ENCODE assay signal across 15 cellular contexts in genomic region chr3:147408180-147409105, GRCh38. TPM values are rescaled to one million over a fixed set of nuclear protein-coding genes. Genes with fewer than 3 reads are reported as not detected.
DNase-seq lines count a peak whose midpoint lies in the region; ATAC-seq, FAIRE-seq and TF ChIP-seq lines count a peak whose summit lies in the region.
"Had no signal": no experiment of that assay in that cellular context is flagged by ENCODE, and none has a peak within 500 bp of the region (broad histone marks: within the 10 kb centered on the region; RNA-seq: fewer than 3 reads in every experiment).

No MANE protein-coding gene starts in this region.

- peaks cover 84% of the 10 kb centered on the region for H3K79me2 ChIP-seq in astrocyte (ENCODE audit: insufficient read depth, low read length)

- FAIRE-seq in astrocyte (lab: Jason Lieb, UNC) = peak; percentile 47
- FAIRE-seq: D721Med had no signal

- H3K4me1 Mint-ChIP-seq in astrocyte (ENCODE audit: low read depth, unreplicated experiment) = peaks cover 4% of the 10 kb centered on the region

- peaks cover 41% of the 10 kb centered on the region for H3K4me1 ChIP-seq in astrocyte (ENCODE audit: insufficient read depth, low read length)

- TF ChIP-seq CTCF in AG04449 (IDR thresholded peaks at IDR 0.05; ENCODE audit: insufficient read depth, low read length, missing control alignments) (no peak), astrocyte (IDR thresholded peaks at IDR 0.05; ENCODE audit: insufficient read depth, low read depth, low read length) (no peak)

- CTCF ChIA-PET in AG04449 (lab: Yijun Ruan, JAX) = no interaction called here

- no peaks in the 10 kb centered on the region for H3K36me3 Mint-ChIP-seq in astrocyte (ENCODE audit: low read depth, unreplicated experiment)

- H3K27me3 Mint-ChIP-seq in astrocyte (ENCODE audit: low read depth, unreplicated experiment) = peaks cover 86% of the 10 kb centered on the region

- no peaks in the 10 kb centered on the region for H3K36me3 ChIP-seq in astrocyte (ENCODE audit: insufficient read depth, low read length)
- H3K36me3 ChIP-seq: Peyer's patch had no signal

- DNase-seq in AG04449 (ENCODE audit: low read depth, low spot score) (no peak), H4 (ENCODE audit: low spot score) (peak; percentile 58), astrocyte (ENCODE audit: low read depth) (no peak), myocyte (ENCODE audit: low read depth) (peak; percentile 72), NCI-H146 treated with DMSO at 0.1 percent for 48 hours (lab: John Stamatoyannopoulos, UW; ENCODE audit: unreplicated experiment) (no peak), DMS79 treated with DMSO at 0.1 percent for 48 hours (lab: John Stamatoyannopoulos, UW) (no peak)
- DNase-seq: activated CD4-positive, alpha-beta T cell treated with anti-CD3 and anti-CD28 coated beads for 48 hours; NCI-H1436; Peyer's patch; stimulated activated CD4-positive, alpha-beta T cell treated with anti-CD3 and anti-CD28 coated beads, Interleukin-1b, Interleukin-23, amount 100 ng/mL, for 48 hours; trophoblast cell had no signal

- peak overlapping the region; percentile 83 for H3K27ac Mint-ChIP-seq in astrocyte (ENCODE audit: unreplicated experiment)

- no peak overlapping the region for H2AFZ ChIP-seq in astrocyte (ENCODE audit: low read depth, low read length)

- no peak for ATAC-seq in HG03521 (IDR thresholded peaks at IDR 0.05; ENCODE audit: unreplicated experiment)
- no peak for ATAC-seq in GM21717 (IDR thresholded peaks at IDR 0.05; ENCODE audit: unreplicated experiment)

- H3K27me3 ChIP-seq in astrocyte (ENCODE audit: insufficient read depth, low read length) = peaks cover 55% of the 10 kb centered on the region

- H3K27ac ChIP-seq in astrocyte (ENCODE audit: low read depth, low read length) = peak overlapping the region; percentile 81
- H3K27ac ChIP-seq: Peyer's patch had no signal

- H3K4me2 ChIP-seq in astrocyte (ENCODE audit: low read length) = peak overlapping the region; percentile 88

- H3K9ac ChIP-seq in astrocyte (ENCODE audit: low read length) = peak overlapping the region; percentile 82

- peak overlapping the region; percentile 41 for H3K4me3 Mint-ChIP-seq in astrocyte (ENCODE audit: unreplicated experiment)

- H3K4me3 ChIP-seq in AG04449 (ENCODE audit: low read depth, low read length) = peak overlapping the region; percentile 63
- peak overlapping the region; percentile 82 for H3K4me3 ChIP-seq in astrocyte (ENCODE audit: insufficient read depth, low read depth, low read length)
- H3K4me3 ChIP-seq: Peyer's patch had no signal

- POLR2A ChIA-PET in AG04449 (lab: Yijun Ruan, JAX) = interaction anchor here (0.6 kb wide), 1 partner anchor 438 kb away, joined by 4 read pairs; no protein-coding TSS in a partner anchor

- H3K9me3 Mint-ChIP-seq in astrocyte (ENCODE audit: unreplicated experiment) = peaks cover 32% of the 10 kb centered on the region

- H4K20me1 ChIP-seq in astrocyte (ENCODE audit: insufficient read depth, low read length) = peaks cover 13% of the 10 kb centered on the region

- no peaks in the 10 kb centered on the region for H3K9me3 ChIP-seq in astrocyte (ENCODE audit: insufficient read depth, low read depth, low read length)
- H3K9me3 ChIP-seq: Peyer's patch had no signal

RNA-seq across cellular contexts. Expression of gene ZIC1, which starts 0.7 kb away (rescaled TPM):
- total RNA-seq in H4 (2014; rRNA removed; shearing (Covaris generic)) = 20.8 and 34.1 TPM in 2 replicates
- total RNA-seq in astrocyte (0.19 and 0.30 TPM in 2 replicates), myocyte (30.7 and 31.7 TPM in 2 replicates)
- 23.8 TPM for polyA plus RNA-seq in myocyte (2012)

RNA-seq across cellular contexts. Expression of gene ZIC4, which starts 2.1 kb away (rescaled TPM):
- total RNA-seq in H4 (2014; rRNA removed; shearing (Covaris generic)) = 0.21 TPM in 1 of 2 replicates, not detected in the other
- total RNA-seq in astrocyte = not detected in 2 replicates
- 0.75 and 1.0 TPM in 2 replicates for total RNA-seq in myocyte
- 6.8 TPM for polyA plus RNA-seq in myocyte (2012)
- total RNA-seq: glomerular endothelial cell, Peyer's patch had no signal

Comparison
In these comparisons a context has a peak if more than half of its experiments do, and no peak if none do; other contexts are left out.
1. DNase-seq: peak in H4 (single experiment) and myocyte (single experiment); none in AG04449 (single experiment), astrocyte (single experiment), NCI-H146 treated with DMSO at 0.1 percent for 48 hours (single experiment) and DMS79 treated with DMSO at 0.1 percent for 48 hours (single experiment).
2. RNA of gene ZIC1, which starts 0.7 kb away (total RNA-seq): 30.7 to 31.7 TPM in myocyte and 20.8 to 34.1 TPM in H4; 0.19 to 0.30 TPM in astrocyte; every median in the first group is over 10 times any median in the second.